23 cellular contexts compared by ENCODE assay signal in genomic region chr20:44429017-44429339, GRCh38. TPM values are rescaled to one million over a fixed set of nuclear protein-coding genes. Genes with fewer than 3 reads are reported as not detected.
DNase-seq lines count a peak whose midpoint lies in the region; ATAC-seq, FAIRE-seq and TF ChIP-seq lines count a peak whose summit lies in the region.
"Had no signal": no experiment of that assay in that cellular context is flagged by ENCODE, and none has a peak within 500 bp of the region (broad histone marks: within the 10 kb centered on the region; RNA-seq: fewer than 3 reads in every experiment).

No MANE protein-coding gene starts in this region.

- no TSS peak for BruUV-seq in HepG2 (replicated peaks; lab: Mats Ljungman, UMichigan)

- H3K4me1 ChIP-seq in HepG2 (ENCODE audit: insufficient read depth, low read length) (peaks cover 96% of the 10 kb centered on the region), right lobe of liver (peaks cover 0 to 46% (median 15%) of the 10 kb centered on the region in 4 donors), GM23248 (ENCODE audit: insufficient read depth) (no peaks in the 10 kb centered on the region), hepatocyte (ENCODE audit: insufficient read depth) (no peaks in the 10 kb centered on the region)
- H3K4me1 ChIP-seq: BLaER1 had no signal

- H3K27ac ChIP-seq in HepG2 (ENCODE audit: extremely low read length, insufficient read depth, low read length) (peak overlapping the region; percentile 60), right lobe of liver (no peak overlapping the region), GM23248 (no peak overlapping the region), hepatocyte (peak overlapping the region; percentile 32)
- H3K27ac ChIP-seq: 22Rv1, BLaER1, C4-2B had no signal

- no peak overlapping the region for H2AFZ ChIP-seq in HepG2 (ENCODE audit: low read length)
- H2AFZ ChIP-seq in GM23248, result no peak overlapping the region
- no peak overlapping the region for H2AFZ ChIP-seq in hepatocyte
- H2AFZ ChIP-seq: GM23338 had no signal

- TF ChIP-seq POLR2A in HepG2 (IDR thresholded peaks at IDR 0.05; ENCODE audit: insufficient read depth in 1 of 2, low read depth in 2 of 2, low read length in 2 of 2) (no peak), right lobe of liver (IDR thresholded peaks at IDR 0.05) (no peak)

- H3K4me1 Mint-ChIP-seq in WTC11, result no peaks in the 10 kb centered on the region
- H3K4me1 Mint-ChIP-seq: B cell; CD4-positive, CD25-positive, alpha-beta regulatory T cell; GM23338; H9 had no signal

- no peak overlapping the region for H3K27ac Mint-ChIP-seq in WTC11
- H3K27ac Mint-ChIP-seq: B cell; CD4-positive, CD25-positive, alpha-beta regulatory T cell; CD8-positive, alpha-beta T cell; GM23338 had no signal

- intact Hi-C loops in HepG2 (cut with micrococcal nuclease; ENCODE audit: unreplicated experiment) (no loop called here), right lobe of liver (cut with DNase I) (no loop called here), head of caudate nucleus (cut with DNase I) (no loop called here)

- no peaks in the 10 kb centered on the region for H3K79me2 ChIP-seq in HepG2 (ENCODE audit: insufficient read depth, low read length)
- no peaks in the 10 kb centered on the region for H3K79me2 ChIP-seq in GM23248 (ENCODE audit: insufficient read depth)
- H3K79me2 ChIP-seq in hepatocyte, result no peaks in the 10 kb centered on the region

- TF ChIP-seq CTCF in HepG2 (CRISPR knock-in tag; IDR thresholded peaks at IDR 0.05), result no peak
- no peak for TF ChIP-seq CTCF in right lobe of liver (IDR thresholded peaks at IDR 0.05)
- TF ChIP-seq CTCF in hepatocyte (IDR thresholded peaks at IDR 0.05; ENCODE audit: poor library complexity), result no peak
- TF ChIP-seq CTCF in WTC11 (IDR thresholded peaks at IDR 0.05), result no peak

- no peaks in the 10 kb centered on the region for H3K36me3 Mint-ChIP-seq in WTC11
- H3K36me3 Mint-ChIP-seq: CD4-positive, CD25-positive, alpha-beta regulatory T cell; CD8-positive, alpha-beta T cell had no signal

- ATAC-seq in HepG2 (no peak), right lobe of liver (no peak), GM18511 (IDR thresholded peaks at IDR 0.05; ENCODE audit: unreplicated experiment) (no peak), WTC11 (no peak)
- ATAC-seq: CD8-positive, alpha-beta T cell; GM23338; HCT116 had no signal

- DNase-seq in HepG2 (ENCODE audit: low spot score) (no peak), right lobe of liver (no peak), GM23248 (peak; percentile 20), hepatocyte (ENCODE audit: low spot score) (no peak), head of caudate nucleus (no peak), WTC11 (ENCODE audit: low spot score) (no peak)
- DNase-seq: CD4-positive, CD25-positive, alpha-beta regulatory T cell; CD8-positive, alpha-beta T cell; DMS 273 treated with DMSO at 0.1 percent for 48 hours; DMS79; H9 had no signal

- TF ChIP-seq EP300 in HepG2 (IDR thresholded peaks at IDR 0.05; ENCODE audit: low read depth in 2 of 2, low read length in 2 of 2) (no peak), HepG2 (CRISPR knock-in tag; IDR thresholded peaks at IDR 0.05; ENCODE audit: borderline replicate concordance) (no peak)

- TF ChIP-seq RAD21 in HepG2 (CRISPR knock-in tag; IDR thresholded peaks at IDR 0.05), result no peak

- no peak overlapping the region for H3K9ac ChIP-seq in HepG2 (ENCODE audit: insufficient read depth, low read depth, low read length)
- no peak overlapping the region for H3K9ac ChIP-seq in GM23248
- H3K9ac ChIP-seq: BLaER1 had no signal

- CTCF ChIA-PET in HepG2 (lab: Yijun Ruan, JAX; ENCODE audit: low intra/inter-chr PET ratio, low total read pairs), result no interaction called here
- CTCF ChIA-PET in WTC11 (lab: Charles Lee), result interaction anchor here (1.0 kb wide), 1 partner anchor 21 kb away, joined by 3 read pairs; no protein-coding TSS in a partner anchor

- in situ Hi-C loops in HepG2 (cut with HindIII; ENCODE audit: extremely low pct_ligation_motif_present, low pct_unique_long_range_greater_than_20kb), result no loop called here
- in situ Hi-C loops in GM23248 (cut with MboI), result no loop called here

- peaks cover 25 to 60% of the 10 kb centered on the region in 2 experiments for H3K36me3 ChIP-seq in HepG2 (replicated peaks in 1 of 2; ENCODE audit: control insufficient read depth in 1 of 2, insufficient read depth in 2 of 2, low read length in 2 of 2)
- peaks cover 0 to 62% (median 28%) of the 10 kb centered on the region in 4 donors for H3K36me3 ChIP-seq in right lobe of liver
- no peaks in the 10 kb centered on the region for H3K36me3 ChIP-seq in GM23248 (ENCODE audit: low read depth)
- H3K36me3 ChIP-seq in hepatocyte (replicated peaks; ENCODE audit: insufficient read depth, low read depth), result no peaks in the 10 kb centered on the region
- H3K36me3 ChIP-seq: BLaER1 had no signal

- H3K9me3 ChIP-seq in HepG2 (ENCODE audit: low read length) (no peaks in the 10 kb centered on the region), right lobe of liver (no peaks in the 10 kb centered on the region), GM23248 (ENCODE audit: low read depth) (no peaks in the 10 kb centered on the region), hepatocyte (ENCODE audit: low read depth) (no peaks in the 10 kb centered on the region)
- H3K9me3 ChIP-seq: BLaER1 had no signal

- POLR2A ChIA-PET in HepG2 (lab: Yijun Ruan, JAX) (interaction anchor here (0.8 to 7.5 kb wide), 4 partner anchors 11 to 23 kb away, joined by 3 to 101 read pairs (median 20); no protein-coding TSS in a partner anchor), WTC11 (lab: Charles Lee) (no interaction called here)

- no peak for FAIRE-seq in HepG2 (lab: Jason Lieb, UNC)
- FAIRE-seq: A204.1, D721Med, G401.6, GM12892, GM19239 had no signal

- H4K20me1 ChIP-seq in HepG2 (ENCODE audit: insufficient read depth, low read length) (no peaks in the 10 kb centered on the region), GM23248 (ENCODE audit: insufficient read depth) (no peaks in the 10 kb centered on the region), hepatocyte (ENCODE audit: insufficient read depth, poor library complexity, severe bottlenecking) (no peaks in the 10 kb centered on the region)
- H4K20me1 ChIP-seq: BLaER1 had no signal

- 92% methylated on average over 2 of the region's 2 CpGs for WGBS in HepG2 (ENCODE audit: low lambda C conversion rate)
- 75% methylated on average over 2 of the region's 2 CpGs for WGBS in right lobe of liver (ENCODE audit: insufficient coverage, low coverage, low lambda C conversion rate, missing lambda C conversion rate)
- 31 to 40% methylated on average over 2 of the region's 2 CpGs for WGBS in GM23248 (ENCODE audit: low coverage in 1 of 2, low lambda C conversion rate in 2 of 2, missing lambda C conversion rate in 2 of 2), 2 experiments
- WGBS in hepatocyte (ENCODE audit: low lambda C conversion rate, missing lambda C conversion rate), result 98% methylated on average over 2 of the region's 2 CpGs

- H3K4me2 ChIP-seq in HepG2 (ENCODE audit: low read depth, low read length), result no peak overlapping the region
- no peak overlapping the region for H3K4me2 ChIP-seq in GM23248 (ENCODE audit: unreplicated experiment)
- no peak overlapping the region for H3K4me2 ChIP-seq in hepatocyte
- H3K4me2 ChIP-seq: BLaER1, GM23338 had no signal

- no peaks in the 10 kb centered on the region for H3K27me3 Mint-ChIP-seq in WTC11 (ENCODE audit: low read depth)

- H3K4me3 Mint-ChIP-seq in WTC11, result no peak overlapping the region
- H3K4me3 Mint-ChIP-seq: B cell; CD4-positive, CD25-positive, alpha-beta regulatory T cell; CD8-positive, alpha-beta T cell; GM23338; H9 had no signal

- H3K27me3 ChIP-seq in HepG2 (ENCODE audit: control insufficient read depth in 1 of 2, insufficient read depth in 2 of 2, low read length in 2 of 2) (no peaks in the 10 kb centered on the region), right lobe of liver (no peaks in the 10 kb centered on the region), GM23248 (replicated peaks; ENCODE audit: insufficient read depth) (peaks cover 26% of the 10 kb centered on the region), hepatocyte (no peaks in the 10 kb centered on the region)
- H3K27me3 ChIP-seq: BLaER1 had no signal

- no peak overlapping the region for H3K4me3 ChIP-seq in HepG2 (replicated peaks in 1 of 3; ENCODE audit: insufficient read depth in 1 of 3, low read depth in 2 of 3, low read length in 3 of 3)
- no peak overlapping the region for H3K4me3 ChIP-seq in right lobe of liver
- H3K4me3 ChIP-seq in GM23248, result no peak overlapping the region
- no peak overlapping the region for H3K4me3 ChIP-seq in hepatocyte
- H3K4me3 ChIP-seq: BLaER1, GM23338 had no signal

- H3K9me2 ChIP-seq in GM23248 (ENCODE audit: insufficient read depth), result no peaks in the 10 kb centered on the region
- no peaks in the 10 kb centered on the region for H3K9me2 ChIP-seq in hepatocyte (replicated peaks; ENCODE audit: insufficient read depth)

- H3K9me3 Mint-ChIP-seq in WTC11, result no peaks in the 10 kb centered on the region
- H3K9me3 Mint-ChIP-seq: CD8-positive, alpha-beta T cell; GM23338; H9 had no signal

- H3F3A ChIP-seq in GM23248 (ENCODE audit: insufficient read depth), result no peaks in the 10 kb centered on the region

RNA-seq across cellular contexts. Expression of gene TTPAL, which starts 46.7 kb away (rescaled TPM):
- total RNA-seq in HepG2 (2016; rRNA removed; fragmentation: Illumina TruSeq; extraction: Trizol) (18.8 and 25.0 TPM in 2 replicates), right lobe of liver (100 to 1,000 TPM in 1 of 6 experiments, 10 to 100 TPM in 5; 18.0 to 102 (median 28.7) TPM), hepatocyte (11.9 and 12.9 TPM in 2 replicates), WTC11 (2021) (10.3 to 16.5 TPM (median 13.7 TPM) in 3 replicates)
- 5.5 and 6.4 TPM in 2 replicates for total RNA-seq in HepG2 (2016; cell fraction: cytosol; rRNA removed; fragmentation: Illumina TruSeq; extraction: Trizol; ENCODE audit: low read depth)
- total RNA-seq in HepG2 (2016; cell fraction: insoluble cytoplasmic fraction; rRNA removed; fragmentation: Illumina TruSeq; extraction: Trizol), result 18.9 and 20.5 TPM in 2 replicates
- total RNA-seq in HepG2 (2016; cell fraction: membrane; rRNA removed; fragmentation: Illumina TruSeq; extraction: Trizol), result 9.4 and 11.1 TPM in 2 replicates
- 12.8 and 13.9 TPM in 2 replicates for total RNA-seq in HepG2 (2016; cell fraction: nucleus; rRNA removed; fragmentation: Illumina TruSeq; extraction: Trizol)
- polyA plus RNA-seq in HepG2 (2011; rRNA removed) (4.3 and 6.5 TPM in 2 replicates), GM23248 (2016; fragmentation: Nextera tagmentation; extraction: Ambion mirVana) (19.6 and 21.4 TPM in 2 replicates), hepatocyte (10.3 and 14.7 TPM in 2 replicates)
- 2.9 and 4.0 TPM in 2 replicates for polyA plus RNA-seq in HepG2 (2011; cell fraction: cytosol; rRNA removed)
- 7.3 and 9.9 TPM in 2 replicates for polyA plus RNA-seq in HepG2 (2011; cell fraction: nucleus; rRNA removed)
- 6.4 and 9.2 TPM in 2 replicates for polyA plus RNA-seq in HepG2 (2012)
- 0.79 and 1.3 TPM in 2 replicates for polyA plus RNA-seq in HepG2 (2016; cell fraction: cytosol; fragmentation: Illumina TruSeq; extraction: Trizol; ENCODE audit: low read depth)
- polyA plus RNA-seq in HepG2 (2016; cell fraction: insoluble cytoplasmic fraction; fragmentation: Illumina TruSeq; extraction: Trizol; ENCODE audit: low read depth), result 16.0 and 18.5 TPM in 2 replicates
- polyA plus RNA-seq in HepG2 (2016; cell fraction: membrane; fragmentation: Illumina TruSeq; extraction: Trizol; ENCODE audit: low read depth), result 3.7 and 4.2 TPM in 2 replicates
- 19.0 and 22.5 TPM in 2 replicates for polyA plus RNA-seq in HepG2 (2016; cell fraction: nucleus; fragmentation: Illumina TruSeq; extraction: Trizol; ENCODE audit: insufficient read depth, low read depth)
- 13.1 and 21.0 TPM in 2 replicates for polyA minus RNA-seq in HepG2 (2011; rRNA and poly(A)+ RNA removed; ENCODE audit: low replicate concordance)
- polyA minus RNA-seq in HepG2 (2011; cell fraction: cytosol; rRNA and poly(A)+ RNA removed), result 5.7 and 6.9 TPM in 2 replicates
- polyA minus RNA-seq in HepG2 (2011; cell fraction: nucleus; rRNA and poly(A)+ RNA removed), result 6.1 and 6.7 TPM in 2 replicates
- 9.2 and 11.8 TPM in 2 replicates for total RNA-seq in GM23248 (2014; rRNA removed; shearing (Covaris generic))

Comparison
In these comparisons a context has a peak if more than half of its experiments do, and no peak if none do; other contexts are left out.
1. H3K27ac ChIP-seq: peak in HepG2 (single experiment) and hepatocyte (single experiment); none in right lobe of liver (0 of 3) and GM23248 (single experiment).